In genomic region chr5:103120607-103121200, GRCh38 we compare ENCODE assay signal across 8 cellular contexts. TPM values are rescaled to one million over a fixed set of nuclear protein-coding genes. Genes with fewer than 3 reads are reported as not detected.
DNase-seq lines count a peak whose midpoint lies in the region; ATAC-seq and TF ChIP-seq lines count a peak whose summit lies in the region.

No MANE protein-coding gene starts in this region.

- H3K27me3 ChIP-seq in Peyer's patch: no peaks in the 10 kb centered on the region
- no peaks in the 10 kb centered on the region for H3K27me3 ChIP-seq in transverse colon

- H3K9me3 ChIP-seq in Peyer's patch (no peaks in the 10 kb centered on the region), transverse colon (no peaks in the 10 kb centered on the region)

- peak; percentile 10 for DNase-seq in AG08395 (ENCODE audit: low spot score)
- peak in 2 of 3 donors; percentile 51 to 55 for DNase-seq in Peyer's patch
- DNase-seq in coronary artery (ENCODE audit: low spot score): no peak
- peak; percentile 23 for DNase-seq in medulla oblongata (ENCODE audit: extremely low spot score)
- DNase-seq in transverse colon: peak; percentile 21
- DNase-seq in SHP77 (lab: John Stamatoyannopoulos, UW): no peak

- 0 to 1% methylated on average over 9 to 17 of the region's 17 CpGs for WGBS in transverse colon (ENCODE audit: low coverage in 1 of 2), 2 donors

- TF ChIP-seq EP300 in transverse colon (IDR thresholded peaks at IDR 0.05; ENCODE audit: low read depth): no peak

- peak overlapping the region; percentile 64 to 84 (median 74) for H3K4me3 ChIP-seq in Peyer's patch
- H3K4me3 ChIP-seq in coronary artery: peak overlapping the region; percentile 92
- peak overlapping the region; percentile 76 to 98 (median 91) for H3K4me3 ChIP-seq in transverse colon

- TF ChIP-seq CTCF in Peyer's patch (IDR thresholded peaks at IDR 0.05) (no peak), coronary artery (IDR thresholded peaks at IDR 0.05) (no peak), transverse colon (IDR thresholded peaks at IDR 0.05) (no peak)

- intact Hi-C loops in transverse colon (cut with DNase I; ENCODE audit: low total_unique reads): no loop called here

- peaks cover 0 to 26% (median 0%) of the 10 kb centered on the region in 4 donors for H3K4me1 ChIP-seq in Peyer's patch
- peaks cover 12 to 38% (median 26%) of the 10 kb centered on the region in 4 donors for H3K4me1 ChIP-seq in transverse colon

- TF ChIP-seq POLR2A in Peyer's patch (IDR thresholded peaks at IDR 0.05) (no peak), transverse colon (IDR thresholded peaks at IDR 0.05) (no peak)

- peak overlapping the region; percentile 84 to 97 (median 92) for H3K27ac ChIP-seq in Peyer's patch
- H3K27ac ChIP-seq in coronary artery: peak overlapping the region; percentile 82 to 89
- H3K27ac ChIP-seq in transverse colon: peak overlapping the region; percentile 90 to 96 (median 92)

- no peaks in the 10 kb centered on the region for H3K36me3 ChIP-seq in Peyer's patch
- no peaks in the 10 kb centered on the region for H3K36me3 ChIP-seq in transverse colon

- in situ Hi-C loops in transverse colon (cut with MboI; ENCODE audit: low pct_ligation_motif_present in 1 of 4, low pct_unique_long_range_greater_than_20kb in 1 of 4, low sequenced_read_pairs in 3 of 4): no loop called here

- ATAC-seq in GM19328 (IDR thresholded peaks at IDR 0.05; ENCODE audit: unreplicated experiment) (peak; percentile 0), GM19324 (IDR thresholded peaks at IDR 0.05; ENCODE audit: low FRiP score, unreplicated experiment) (no peak)

RNA-seq across cellular contexts. Expression of gene PPIP5K2, which starts 0.6 kb away (rescaled TPM):
- 10 to 100 TPM; 17.0 to 51.2 (median 31.7) TPM for total RNA-seq in Peyer's patch
- 10 to 100 TPM; 23.9 to 64.6 (median 44.4) TPM for total RNA-seq in transverse colon

RNA-seq across cellular contexts. Expression of gene GIN1, which starts 0.8 kb away (rescaled TPM):
- total RNA-seq in Peyer's patch: 10 to 100 TPM in 1 of 4 donors, 1 to 10 TPM in 3; 8.3 to 11.7 (median 9.3) TPM
- 1 to 10 TPM in 2 of 4 donors, not detected in 2; 6.4 to 8.5 TPM for total RNA-seq in transverse colon

Comparison
In these comparisons a context has a peak if more than half of its experiments do, and no peak if none do; other contexts are left out.
1. DNase-seq: peak in AG08395 (single experiment), Peyer's patch (2 of 3), medulla oblongata (single experiment) and transverse colon (single experiment); none in coronary artery (single experiment) and SHP77 (0 of 2).
2. Peak in every context shown above with its lines, with median percentiles within 50 percentile points of each other: H3K27ac ChIP-seq and H3K4me3 ChIP-seq.